Comparison of ENCODE assay signal across 8 cellular contexts in genomic region chr17:81683208-81683583, GRCh38. TPM values are rescaled to one million over a fixed set of nuclear protein-coding genes. Genes with fewer than 3 reads are reported as not detected.
DNase-seq lines count a peak whose midpoint lies in the region; ATAC-seq and TF ChIP-seq lines count a peak whose summit lies in the region.

No MANE protein-coding gene starts in this region.

- peaks cover 32% of the 10 kb centered on the region for H3K4me1 ChIP-seq in skeletal muscle satellite cell (ENCODE audit: control insufficient read depth, insufficient read depth, low read length)

- peak overlapping the region; percentile 95 for H3K9ac ChIP-seq in skeletal muscle satellite cell (ENCODE audit: low read depth, low read length)

- H3K27me3 ChIP-seq in skeletal muscle satellite cell (ENCODE audit: control insufficient read depth, insufficient read depth, low read length), result no peaks in the 10 kb centered on the region

- no peak for DNase-seq in left ventricle myocardium superior
- DNase-seq in T-helper 9 cell, result no peak
- DNase-seq in AG08395 (ENCODE audit: low spot score), result no peak
- DNase-seq in SK-N-DZ (ENCODE audit: low spot score), result no peak

- no peaks in the 10 kb centered on the region for H3K9me3 ChIP-seq in skeletal muscle satellite cell (replicated peaks; ENCODE audit: low read length)

- peak overlapping the region; percentile 96 for H3K4me3 ChIP-seq in WI38 (ENCODE audit: low read depth, low read length)
- H3K4me3 ChIP-seq in skeletal muscle satellite cell (ENCODE audit: low read length), result peak overlapping the region; percentile 86

- ATAC-seq in GM18867 (IDR thresholded peaks at IDR 0.05; ENCODE audit: unreplicated experiment), result peak; percentile 2
- ATAC-seq in HG02884 (IDR thresholded peaks at IDR 0.05; ENCODE audit: unreplicated experiment), result peak; percentile 6
- peak; percentile 34 for ATAC-seq in left ventricle myocardium superior

- peak overlapping the region; percentile 92 for H3K4me2 ChIP-seq in skeletal muscle satellite cell (ENCODE audit: low read length)

- H3K36me3 ChIP-seq in skeletal muscle satellite cell (ENCODE audit: insufficient read depth, low read length), result peaks cover 46% of the 10 kb centered on the region

- no peak for TF ChIP-seq CTCF in WI38 (IDR thresholded peaks at IDR 0.05; ENCODE audit: low read depth, low read length)

- intact Hi-C loops in left ventricle myocardium superior (cut with micrococcal nuclease), result no loop called here

RNA-seq across cellular contexts. Expression of gene ARL16, which starts 0.4 kb away (rescaled TPM):
- total RNA-seq in left ventricle myocardium superior, result 12.0 TPM
- total RNA-seq in skeletal muscle satellite cell (2012; rRNA removed), result 14.4 and 24.7 TPM in 2 replicates
- 88.8 and 96.3 TPM in 2 replicates for polyA plus RNA-seq in SK-N-DZ (2014; cell fraction: cytosol; rRNA removed)
- 36.8 and 45.3 TPM in 2 replicates for polyA plus RNA-seq in SK-N-DZ (2014; cell fraction: nucleus; rRNA removed)

RNA-seq across cellular contexts. Expression of gene HGS, which starts 0.6 kb away (rescaled TPM):
- total RNA-seq in left ventricle myocardium superior, result 42.1 TPM
- 106 and 108 TPM in 2 replicates for total RNA-seq in skeletal muscle satellite cell (2012; rRNA removed)
- polyA plus RNA-seq in SK-N-DZ (2014; cell fraction: cytosol; rRNA removed), result 132 and 162 TPM in 2 replicates
- polyA plus RNA-seq in SK-N-DZ (2014; cell fraction: nucleus; rRNA removed), result 496 and 524 TPM in 2 replicates

RNA-seq across cellular contexts. Expression of gene CCDC137, which starts 16.7 kb away (rescaled TPM):
- 6.2 TPM for total RNA-seq in left ventricle myocardium superior
- 9.0 and 9.6 TPM in 2 replicates for total RNA-seq in skeletal muscle satellite cell (2012; rRNA removed)
- polyA plus RNA-seq in SK-N-DZ (2014; cell fraction: cytosol; rRNA removed), result 29.5 and 37.1 TPM in 2 replicates
- polyA plus RNA-seq in SK-N-DZ (2014; cell fraction: nucleus; rRNA removed), result 29.1 and 36.7 TPM in 2 replicates

RNA-seq across cellular contexts. Expression of gene OXLD1, which starts 16.8 kb away (rescaled TPM):
- 12.4 TPM for total RNA-seq in left ventricle myocardium superior
- 45.0 and 47.4 TPM in 2 replicates for total RNA-seq in skeletal muscle satellite cell (2012; rRNA removed)
- 91.7 and 101 TPM in 2 replicates for polyA plus RNA-seq in SK-N-DZ (2014; cell fraction: cytosol; rRNA removed)
- 118 and 167 TPM in 2 replicates for polyA plus RNA-seq in SK-N-DZ (2014; cell fraction: nucleus; rRNA removed)

RNA-seq across cellular contexts. Expression of gene MRPL12, which starts 20.0 kb away (rescaled TPM):
- 184 TPM for total RNA-seq in left ventricle myocardium superior
- 26.6 and 28.6 TPM in 2 replicates for total RNA-seq in skeletal muscle satellite cell (2012; rRNA removed)
- polyA plus RNA-seq in SK-N-DZ (2014; cell fraction: cytosol; rRNA removed), result 49.5 and 59.3 TPM in 2 replicates
- 27.5 and 48.5 TPM in 2 replicates for polyA plus RNA-seq in SK-N-DZ (2014; cell fraction: nucleus; rRNA removed)
